ENCODE assay signal across 25 cellular contexts in the genomic region with DNA sequence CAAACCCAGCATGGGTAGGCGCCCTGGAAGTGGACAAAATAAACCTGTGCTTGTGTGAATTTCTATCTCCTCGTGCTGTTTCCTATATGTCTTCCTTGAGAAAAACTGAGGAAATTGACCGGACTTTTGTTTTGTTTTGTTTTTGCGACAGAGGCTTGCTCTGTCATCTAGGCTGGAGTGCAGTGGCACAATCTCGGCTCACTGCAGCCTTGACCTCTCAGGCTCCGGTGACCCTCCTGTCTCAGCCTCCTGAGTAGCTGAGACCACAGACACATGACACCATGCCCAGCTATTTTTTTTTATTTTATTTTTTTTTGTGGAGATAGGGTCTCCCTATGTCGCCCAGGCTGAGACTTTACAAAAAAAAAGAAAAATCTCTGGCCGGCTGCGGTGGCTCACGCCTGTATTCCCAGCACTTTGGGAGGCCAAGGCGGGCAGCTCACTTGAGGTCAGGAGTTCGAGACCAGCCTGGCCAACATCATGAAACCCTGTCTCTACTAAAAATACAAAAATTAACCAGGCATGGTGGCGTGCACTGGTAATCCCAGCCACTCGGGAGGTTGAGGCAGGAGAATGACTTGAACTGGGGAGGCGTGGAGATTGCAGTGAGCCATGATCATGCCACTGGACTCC.
"Had no signal": no experiment of that assay in that cellular context is flagged by ENCODE, and none has a peak within 500 bp of the region (broad histone marks: within the 10 kb centered on the region; RNA-seq: fewer than 3 reads in every experiment).

No MANE protein-coding gene starts in this region.

- H3K4me1 Mint-ChIP-seq: endodermal cell had no signal

- H3K27me3 Mint-ChIP-seq: dendritic cell treated with granulocyte-macrophage colony-stimulating factor and Interleukin-4, amounts not matched to agents 40 ng/mL and 50 ng/mL, for 4 days; effector memory CD8-positive, alpha-beta T cell had no signal

- H3K9me3 Mint-ChIP-seq: dendritic cell treated with granulocyte-macrophage colony-stimulating factor and Interleukin-4, amounts not matched to agents 40 ng/mL and 50 ng/mL, for 4 days; effector memory CD8-positive, alpha-beta T cell; endodermal cell had no signal

- H3K27ac ChIP-seq: colonic mucosa, coronary artery, dorsolateral prefrontal cortex, epithelial cell of prostate, esophagus muscularis mucosa, esophagus squamous epithelium, foreskin keratinocyte, gastrocnemius medialis, gastroesophageal sphincter, heart left ventricle, heart right ventricle had no signal

- ATAC-seq: effector memory CD8-positive, alpha-beta T cell; gastrocnemius medialis; gastroesophageal sphincter; heart left ventricle; heart right ventricle had no signal

- FAIRE-seq: colon, endometrium, endothelial cell of umbilical vein, frontal cortex had no signal

- H3K36me3 ChIP-seq: colonic mucosa, esophagus muscularis mucosa, esophagus squamous epithelium, gastrocnemius medialis, gastroesophageal sphincter, heart left ventricle, heart right ventricle had no signal

- H3K27ac Mint-ChIP-seq: dendritic cell treated with granulocyte-macrophage colony-stimulating factor and Interleukin-4, amounts not matched to agents 40 ng/mL and 50 ng/mL, for 4 days; effector memory CD8-positive, alpha-beta T cell; endodermal cell had no signal

- H3K4me1 ChIP-seq: colonic mucosa, esophagus muscularis mucosa, esophagus squamous epithelium, foreskin keratinocyte, gastrocnemius medialis, gastroesophageal sphincter, heart left ventricle, heart right ventricle had no signal

- H3K9me3 ChIP-seq: colonic mucosa, esophagus muscularis mucosa, esophagus squamous epithelium, gastrocnemius medialis, gastroesophageal sphincter, heart left ventricle, heart right ventricle had no signal

- H3K4me3 Mint-ChIP-seq: dendritic cell treated with granulocyte-macrophage colony-stimulating factor and Interleukin-4, amounts not matched to agents 40 ng/mL and 50 ng/mL, for 4 days; effector memory CD8-positive, alpha-beta T cell; endodermal cell had no signal

- H3K4me3 ChIP-seq: colonic mucosa, coronary artery, dorsolateral prefrontal cortex, esophagus muscularis mucosa, esophagus squamous epithelium, gastrocnemius medialis, gastroesophageal sphincter, heart left ventricle, heart right ventricle had no signal

- H3K27me3 ChIP-seq: colonic mucosa, dorsolateral prefrontal cortex, esophagus muscularis mucosa, esophagus squamous epithelium, foreskin keratinocyte, gastrocnemius medialis, gastroesophageal sphincter, heart left ventricle, heart right ventricle had no signal

- DNase-seq: colonic mucosa; cortex of kidney; dorsolateral prefrontal cortex; effector CD4-positive, alpha-beta T cell; effector CD8-positive, alpha-beta T cell; effector memory CD4-positive, alpha-beta T cell; effector memory CD8-positive, alpha-beta T cell; endodermal cell; erythroblast; esophagus squamous epithelium; foreskin fibroblast; foreskin keratinocyte; foreskin melanocyte; gastrocnemius medialis; heart left ventricle; heart right ventricle had no signal
